Comparison of ENCODE assay signal across 11 cellular contexts in the genomic region with DNA sequence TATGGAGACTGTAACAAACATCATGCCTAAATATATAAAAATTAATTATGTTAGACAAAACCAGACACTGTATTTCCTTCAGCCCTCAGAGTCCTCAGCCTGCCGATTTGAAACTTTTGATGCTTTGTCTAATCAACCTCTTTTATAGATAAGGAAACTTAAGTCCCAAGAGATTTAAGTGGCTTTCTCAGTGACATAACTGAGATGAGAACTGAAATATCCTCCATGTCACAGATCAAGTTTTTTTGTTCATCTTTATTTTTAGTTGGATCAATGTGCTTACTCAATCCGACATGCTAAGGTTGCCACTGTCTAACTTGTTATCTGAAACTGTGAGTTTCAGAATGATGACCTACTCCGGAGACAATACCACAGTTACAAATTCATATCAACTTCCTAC.
DNase-seq lines count a peak whose midpoint lies in the region; ATAC-seq and TF ChIP-seq lines count a peak whose summit lies in the region.
"Had no signal": no experiment of that assay in that cellular context is flagged by ENCODE, and none has a peak within 500 bp of the region (broad histone marks: within the 10 kb centered on the region; RNA-seq: fewer than 3 reads in every experiment).

No MANE protein-coding gene starts in this region.

- 80 to 82% methylated on average over 3 of the region's 3 CpGs for WGBS in gastroesophageal sphincter (ENCODE audit: low coverage in 1 of 2), 2 donors

- TF ChIP-seq EP300 in gastroesophageal sphincter (IDR thresholded peaks at IDR 0.05) = no peak

- peaks cover 25% of the 10 kb centered on the region for H3K4me1 Mint-ChIP-seq in activated CD8-positive, alpha-beta memory T cell treated with anti-CD3 and anti-CD28 coated beads, Interleukin-2, amount 10 ng/mL, durations not matched to agents 7 days and 5 days
- peaks cover 7% of the 10 kb centered on the region for H3K4me1 Mint-ChIP-seq in stimulated activated effector memory CD8-positive, alpha-beta T cell treated with anti-CD3 and anti-CD28 coated beads, Interleukin-12 subunit alpha, Interleukin-12 subunit beta, amount 100 ng/mL, for 72 hours

- peaks cover 39% of the 10 kb centered on the region for H3K36me3 Mint-ChIP-seq in activated CD8-positive, alpha-beta memory T cell treated with anti-CD3 and anti-CD28 coated beads, Interleukin-2, amount 10 ng/mL, durations not matched to agents 7 days and 5 days
- peaks cover 26% of the 10 kb centered on the region for H3K36me3 Mint-ChIP-seq in stimulated activated effector memory CD8-positive, alpha-beta T cell treated with anti-CD3 and anti-CD28 coated beads, Interleukin-12 subunit alpha, Interleukin-12 subunit beta, amount 100 ng/mL, for 72 hours

- ATAC-seq in activated CD8-positive, alpha-beta memory T cell treated with anti-CD3 and anti-CD28 coated beads, Interleukin-2, amount 10 ng/mL, durations not matched to agents 7 days and 5 days = peak; percentile 99
- ATAC-seq in GM21528 (IDR thresholded peaks at IDR 0.05; ENCODE audit: low FRiP score, unreplicated experiment) (peak; percentile 98), HG03108 (IDR thresholded peaks at IDR 0.05; ENCODE audit: unreplicated experiment) (peak; percentile 98), gastroesophageal sphincter (no peak)
- ATAC-seq in stimulated activated effector memory CD8-positive, alpha-beta T cell treated with anti-CD3 and anti-CD28 coated beads, Interleukin-12 subunit alpha, Interleukin-12 subunit beta, amount 100 ng/mL, for 72 hours = peak; percentile 99

- no peak for DNase-seq in activated CD8-positive, alpha-beta memory T cell treated with anti-CD3 and anti-CD28 coated beads, Interleukin-2, amount 10 ng/mL, durations not matched to agents 7 days and 5 days
- no peak for DNase-seq in activated CD8-positive, alpha-beta memory T cell treated with anti-CD3 and anti-CD28 coated beads, Interleukin-2, amount 50 U/mL, for 4 hours
- DNase-seq in stimulated activated effector memory CD8-positive, alpha-beta T cell treated with anti-CD3 and anti-CD28 coated beads, Interleukin-12 subunit alpha, Interleukin-12 subunit beta, amount 100 ng/mL, for 72 hours (ENCODE audit: low spot score in 2 of 2) = no peak
- DNase-seq in NCI-H345 (lab: John Stamatoyannopoulos, UW) (no peak), WERI-Rb-1 (no peak)
- DNase-seq: ACHN, NCI-H1694, upper lobe of left lung had no signal

- H3K27ac ChIP-seq in WERI-Rb-1 = no peak overlapping the region
- H3K27ac ChIP-seq in gastroesophageal sphincter = no peak overlapping the region
- H3K27ac ChIP-seq: upper lobe of left lung had no signal

- peak overlapping the region; percentile 75 for H3K27ac Mint-ChIP-seq in activated CD8-positive, alpha-beta memory T cell treated with anti-CD3 and anti-CD28 coated beads, Interleukin-2, amount 10 ng/mL, durations not matched to agents 7 days and 5 days
- H3K27ac Mint-ChIP-seq in stimulated activated effector memory CD8-positive, alpha-beta T cell treated with anti-CD3 and anti-CD28 coated beads, Interleukin-12 subunit alpha, Interleukin-12 subunit beta, amount 100 ng/mL, for 72 hours = no peak overlapping the region

- no peaks in the 10 kb centered on the region for H3K4me1 ChIP-seq in gastroesophageal sphincter
- H3K4me1 ChIP-seq: upper lobe of left lung had no signal

- no peaks in the 10 kb centered on the region for H3K27me3 Mint-ChIP-seq in activated CD8-positive, alpha-beta memory T cell treated with anti-CD3 and anti-CD28 coated beads, Interleukin-2, amount 10 ng/mL, durations not matched to agents 7 days and 5 days

- CTCF ChIA-PET in activated CD8-positive, alpha-beta memory T cell treated with anti-CD3 and anti-CD28 coated beads, Interleukin-2, amount 10 ng/mL, durations not matched to agents 7 days and 5 days (lab: Charles Lee) = no interaction called here

- TF ChIP-seq CTCF in WERI-Rb-1 (IDR thresholded peaks at IDR 0.05; ENCODE audit: low read depth, low read length) = no peak
- no peak for TF ChIP-seq CTCF in gastroesophageal sphincter (IDR thresholded peaks at IDR 0.05)

- H3K9me3 Mint-ChIP-seq in activated CD8-positive, alpha-beta memory T cell treated with anti-CD3 and anti-CD28 coated beads, Interleukin-2, amount 10 ng/mL, durations not matched to agents 7 days and 5 days (ENCODE audit: low read depth) = no peaks in the 10 kb centered on the region
- H3K9me3 Mint-ChIP-seq in stimulated activated effector memory CD8-positive, alpha-beta T cell treated with anti-CD3 and anti-CD28 coated beads, Interleukin-12 subunit alpha, Interleukin-12 subunit beta, amount 100 ng/mL, for 72 hours = no peaks in the 10 kb centered on the region

- TF ChIP-seq POLR2A in gastroesophageal sphincter (IDR thresholded peaks at IDR 0.05) = no peak

- H3K36me3 ChIP-seq in WERI-Rb-1 (peaks cover 20% of the 10 kb centered on the region), gastroesophageal sphincter (peaks cover 0 to 8% of the 10 kb centered on the region in 2 donors)

- H3K27me3 ChIP-seq in WERI-Rb-1 (ENCODE audit: insufficient read depth, low read depth, severe bottlenecking) (no peaks in the 10 kb centered on the region), gastroesophageal sphincter (no peaks in the 10 kb centered on the region)

- no peak overlapping the region for H3K4me3 ChIP-seq in WERI-Rb-1 (ENCODE audit: low read depth, low read length)
- no peak overlapping the region for H3K4me3 ChIP-seq in gastroesophageal sphincter
- H3K4me3 ChIP-seq: upper lobe of left lung had no signal

- peak overlapping the region; percentile 35 for H3K4me3 Mint-ChIP-seq in activated CD8-positive, alpha-beta memory T cell treated with anti-CD3 and anti-CD28 coated beads, Interleukin-2, amount 10 ng/mL, durations not matched to agents 7 days and 5 days
- H3K4me3 Mint-ChIP-seq in stimulated activated effector memory CD8-positive, alpha-beta T cell treated with anti-CD3 and anti-CD28 coated beads, Interleukin-12 subunit alpha, Interleukin-12 subunit beta, amount 100 ng/mL, for 72 hours = no peak overlapping the region

- no peaks in the 10 kb centered on the region for H3K9me3 ChIP-seq in WERI-Rb-1 (ENCODE audit: severe bottlenecking)
- no peaks in the 10 kb centered on the region for H3K9me3 ChIP-seq in gastroesophageal sphincter
- H3K9me3 ChIP-seq: upper lobe of left lung had no signal
